ENCODE assay signal across 18 cellular contexts in genomic region chr9:4174781-4175180, GRCh38.
DNase-seq lines count a peak whose midpoint lies in the region; ATAC-seq, FAIRE-seq and TF ChIP-seq lines count a peak whose summit lies in the region.
"Had no signal": no experiment of that assay in that cellular context is flagged by ENCODE, and none has a peak within 500 bp of the region (broad histone marks: within the 10 kb centered on the region; RNA-seq: fewer than 3 reads in every experiment).

No MANE protein-coding gene starts in this region.

- no peaks in the 10 kb centered on the region for H3K79me2 ChIP-seq in H1 (ENCODE audit: control insufficient read depth in 1 of 2, insufficient read depth in 2 of 2, low read length in 2 of 2)
- no peaks in the 10 kb centered on the region for H3K79me2 ChIP-seq in MM.1S (ENCODE audit: low read length)
- H3K79me2 ChIP-seq: parathyroid adenoma had no signal

- H2BK15ac ChIP-seq in IMR-90 (ENCODE audit: low read depth, low read length) = no peak overlapping the region
- H2BK15ac ChIP-seq in H1 (ENCODE audit: low read length) = no peak overlapping the region

- no peak overlapping the region for H3K27ac ChIP-seq in IMR-90 (ENCODE audit: insufficient read depth, low read length)
- no peak overlapping the region for H3K27ac ChIP-seq in H1 (ENCODE audit: low read depth, low read length)
- no peak overlapping the region for H3K27ac ChIP-seq in right lobe of liver
- H3K27ac ChIP-seq in spleen = peak overlapping the region in 5 of 8 donors; percentile 33 to 53 (median 47)
- H3K27ac ChIP-seq in MM.1S (ENCODE audit: low read length) = no peak overlapping the region
- H3K27ac ChIP-seq: parathyroid adenoma, suprapubic skin had no signal

- H3K4me3 ChIP-seq in IMR-90 (ENCODE audit: insufficient read depth, low read depth, low read length) (no peak overlapping the region), H1 (ENCODE audit: extremely low read depth in 1 of 4, insufficient read depth in 2 of 4, low read depth in 3 of 4, low read length in 4 of 4) (no peak overlapping the region), right lobe of liver (no peak overlapping the region), spleen (no peak overlapping the region), MM.1S (ENCODE audit: low read length) (no peak overlapping the region)
- H3K4me3 ChIP-seq: K562, suprapubic skin had no signal

- POLR2A ChIA-PET in IMR-90 (lab: Charles Lee; ENCODE audit: unreplicated experiment) (no interaction called here), H1 (lab: Charles Lee; ENCODE audit: partially characterized antibody) (no interaction called here)

- ATAC-seq in IMR-90 (ENCODE audit: low read depth) (no peak), right lobe of liver (peak; percentile 49 to 80 (median 67))
- ATAC-seq: K562; naive thymus-derived CD4-positive, alpha-beta T cell; T-cell had no signal

- H3K27me3 ChIP-seq in IMR-90 (ENCODE audit: control insufficient read depth, insufficient read depth, low read length) (no peaks in the 10 kb centered on the region), H1 (replicated peaks in 1 of 4; ENCODE audit: control insufficient read depth in 3 of 4, extremely low read depth in 1 of 4, insufficient read depth in 3 of 4, low read length in 3 of 4) (no peaks in the 10 kb centered on the region), right lobe of liver (no peaks in the 10 kb centered on the region), spleen (replicated peaks in 1 of 7) (no peaks in the 10 kb centered on the region), MM.1S (replicated peaks; ENCODE audit: insufficient read depth, low read length) (no peaks in the 10 kb centered on the region)
- H3K27me3 ChIP-seq: suprapubic skin had no signal

- no peak overlapping the region for H2AK9ac ChIP-seq in IMR-90 (replicated peaks; ENCODE audit: low read depth, low read length, poor library complexity)

- H3K23me2 ChIP-seq in H1 (ENCODE audit: low read depth, low read length) = no peaks in the 10 kb centered on the region

- TF ChIP-seq RAD21 in IMR-90 (IDR thresholded peaks at IDR 0.05; ENCODE audit: low read length) (no peak), H1 (IDR thresholded peaks at IDR 0.05 in 1 of 2, conservative IDR thresholded peaks at IDR 0.05 in 1 of 2; ENCODE audit: low read depth in 2 of 2, low read length in 2 of 2) (no peak)

- H3K4ac ChIP-seq in IMR-90 (ENCODE audit: low read depth, low read length) (0 out of 2 replicates have a peak overlapping the region, but pooled peaks have one; percentile 20), H1 (replicated peaks; ENCODE audit: insufficient read length, low read depth, low read length) (no peak overlapping the region)

- no peak overlapping the region for H2BK120ac ChIP-seq in IMR-90 (ENCODE audit: low read depth, low read length)
- H2BK120ac ChIP-seq in H1 (replicated peaks; ENCODE audit: low read depth, low read length) = no peak overlapping the region

- no peak overlapping the region for H2BK20ac ChIP-seq in IMR-90 (ENCODE audit: low read depth, low read length)
- H2BK20ac ChIP-seq in H1 (ENCODE audit: low read length) = no peak overlapping the region

- no peaks in the 10 kb centered on the region for H4K20me1 ChIP-seq in IMR-90 (ENCODE audit: insufficient read depth, low read length)
- H4K20me1 ChIP-seq in H1 (replicated peaks in 1 of 2; ENCODE audit: control insufficient read depth in 1 of 2, insufficient read depth in 2 of 2, low read length in 2 of 2) = no peaks in the 10 kb centered on the region
- H4K20me1 ChIP-seq in MM.1S (ENCODE audit: insufficient read depth, low read length) = no peaks in the 10 kb centered on the region

- WGBS in IMR-90 (ENCODE audit: extremely low coverage in 2 of 2, insufficient read length in 1 of 2), 2 experiments = no CpG with 5 or more reads among the region's 5 CpGs
- WGBS in H1 (ENCODE audit: extremely low coverage in 1 of 2, insufficient coverage in 1 of 2, insufficient read length in 1 of 2, insufficient replicate concordance in 2 of 2, low coverage in 1 of 2, low lambda C conversion rate in 2 of 2, missing lambda C conversion rate in 1 of 2), 2 experiments = 92% methylated on average over 5 of the region's 5 CpGs; no CpG with 5 or more reads in 1 of the 2 experiments
- 62% methylated on average over 5 of the region's 5 CpGs for WGBS in right lobe of liver (ENCODE audit: insufficient coverage, low coverage, low lambda C conversion rate, missing lambda C conversion rate)
- WGBS in spleen, 5 donors = 73 to 81% (median 75%) methylated on average over 5 of the region's 5 CpGs

- H3K79me1 ChIP-seq in IMR-90 (ENCODE audit: low read depth in 1 of 2, low read length in 2 of 2) (peaks cover 12 to 29% of the 10 kb centered on the region in 2 experiments; a peak in 2 of 4 replicates), H1 (ENCODE audit: low read depth, low read length) (no peaks in the 10 kb centered on the region)

- in situ Hi-C loops in IMR-90 (cut with MboI; ENCODE audit: low sequenced_read_pairs) = no loop called here

- H3K23ac ChIP-seq in IMR-90 (ENCODE audit: low read depth, low read length) (no peak overlapping the region), H1 (ENCODE audit: insufficient read length) (no peak overlapping the region)

- TF ChIP-seq POLR2A in IMR-90 (IDR thresholded peaks at IDR 0.05; ENCODE audit: low read depth, low read length) (no peak), H1 (IDR thresholded peaks at IDR 0.05; ENCODE audit: control extremely low read depth in 1 of 2, low read depth in 2 of 2, low read length in 2 of 2) (no peak), right lobe of liver (IDR thresholded peaks at IDR 0.05) (no peak), spleen (IDR thresholded peaks at IDR 0.05) (no peak)

- H3K36me3 ChIP-seq in IMR-90 (ENCODE audit: control insufficient read depth, insufficient read depth, low read length) (peaks cover 1% of the 10 kb centered on the region; the same call in 1 of the 2 replicates), H1 (ENCODE audit: control insufficient read depth in 2 of 4, insufficient read depth in 4 of 4, low read length in 3 of 4) (no peaks in the 10 kb centered on the region), right lobe of liver (no peaks in the 10 kb centered on the region), spleen (no peaks in the 10 kb centered on the region), MM.1S (replicated peaks; ENCODE audit: insufficient read depth, low read length) (no peaks in the 10 kb centered on the region)
- H3K36me3 ChIP-seq: suprapubic skin had no signal

- H3K4me2 ChIP-seq in IMR-90 (ENCODE audit: low read depth, low read length) (no peak overlapping the region), H1 (ENCODE audit: insufficient read depth in 1 of 2, low read depth in 2 of 2, low read length in 2 of 2) (no peak overlapping the region), MM.1S (ENCODE audit: low read depth, low read length) (no peak overlapping the region)

- no peak overlapping the region for H4K91ac ChIP-seq in IMR-90 (ENCODE audit: insufficient read depth, low read depth, low read length)
- H4K91ac ChIP-seq in H1 (replicated peaks; ENCODE audit: insufficient read length, low read length) = no peak overlapping the region

- H2BK12ac ChIP-seq in H1 (ENCODE audit: low read depth, low read length) = no peak overlapping the region

- H3K4me1 ChIP-seq in IMR-90 (ENCODE audit: control insufficient read depth, insufficient read depth, low read length) (peaks cover 4% of the 10 kb centered on the region), H1 (replicated peaks in 1 of 4; ENCODE audit: control insufficient read depth in 3 of 4, insufficient read depth in 4 of 4, low read length in 3 of 4) (no peaks in the 10 kb centered on the region), right lobe of liver (no peaks in the 10 kb centered on the region), spleen (no peaks in the 10 kb centered on the region), MM.1S (ENCODE audit: low read length) (no peaks in the 10 kb centered on the region)
- H3K4me1 ChIP-seq: parathyroid adenoma had no signal

- H3F3A ChIP-seq in MM.1S (ENCODE audit: insufficient read depth, low read length) = no peaks in the 10 kb centered on the region

- H3K9ac ChIP-seq in IMR-90 (ENCODE audit: low read depth, low read length) (no peak overlapping the region), H1 (replicated peaks in 1 of 4; ENCODE audit: extremely low read depth in 1 of 4, low read depth in 3 of 4, low read length in 3 of 4) (no peak overlapping the region), MM.1S (ENCODE audit: low read length) (no peak overlapping the region)
- H3K9ac ChIP-seq: parathyroid adenoma had no signal

- BruUV-seq in IMR-90 (replicated peaks; lab: Mats Ljungman, UMichigan) = no TSS peak

- intact Hi-C loops in IMR-90 (cut with micrococcal nuclease) = no loop called here
- intact Hi-C loops in right lobe of liver (cut with DNase I) = no loop called here
- intact Hi-C loops in spleen (cut with DNase I; ENCODE audit: low total_unique reads) = no loop called here

- no peak for FAIRE-seq in H1 (lab: Jason Lieb, UNC)
- no peak for FAIRE-seq in urothelium cell line (lab: Jason Lieb, UNC)
- FAIRE-seq: K562 had no signal

- CTCF ChIA-PET in IMR-90 (lab: Yijun Ruan, JAX) (no interaction called here), H1 (lab: Charles Lee; ENCODE audit: partially characterized antibody) (no interaction called here)

- TF ChIP-seq CTCF in IMR-90 (conservative IDR thresholded peaks at IDR 0.05; ENCODE audit: low read depth, low read length) (no peak), H1 (IDR thresholded peaks at IDR 0.05; ENCODE audit: control extremely low read depth in 1 of 3, insufficient read depth in 1 of 3, low read depth in 1 of 3, low read length in 3 of 3) (no peak), right lobe of liver (IDR thresholded peaks at IDR 0.05) (no peak), spleen (IDR thresholded peaks at IDR 0.05 in 8 of 11, conservative IDR thresholded peaks at IDR 0.05 in 3 of 11) (no peak), MM.1S (IDR thresholded peaks at IDR 0.05; ENCODE audit: low read length) (no peak)

- H2AFZ ChIP-seq in IMR-90 (replicated peaks; ENCODE audit: low read length, poor library complexity) (no peak overlapping the region), H1 (ENCODE audit: low read length) (peak overlapping the region; percentile 53; the same call in 1 of the 2 replicates), MM.1S (ENCODE audit: low read length) (no peak overlapping the region)
- H2AFZ ChIP-seq: parathyroid adenoma had no signal

- H3K18ac ChIP-seq in IMR-90 (ENCODE audit: low read depth, low read length) (no peak overlapping the region), H1 (ENCODE audit: extremely low read depth, low read length) (no peak overlapping the region)

- dilution Hi-C loops in IMR-90 (cut with HindIII; ENCODE audit: low sequenced_read_pairs, unreplicated experiment) = no loop called here

- no peak overlapping the region for H3K56ac ChIP-seq in IMR-90 (ENCODE audit: extremely low read depth, insufficient read depth, low read length)
- H3K56ac ChIP-seq in H1 (replicated peaks; ENCODE audit: insufficient read length, low read depth, low read length) = no peak overlapping the region

- H3K9me2 ChIP-seq in MM.1S (replicated peaks; ENCODE audit: insufficient read depth, low read length) = no peaks in the 10 kb centered on the region

- no peak overlapping the region; the same call in 1 of the 2 replicates for H3K14ac ChIP-seq in IMR-90 (replicated peaks; ENCODE audit: low read depth, low read length)
- H3K14ac ChIP-seq in H1 (ENCODE audit: insufficient read length) = no peak overlapping the region

- H3K9me3 ChIP-seq in IMR-90 (ENCODE audit: control insufficient read depth, insufficient read depth, low read length) = no peaks in the 10 kb centered on the region
- no peaks in the 10 kb centered on the region; a peak in 1 of 4 replicates for H3K9me3 ChIP-seq in H1 (ENCODE audit: insufficient read depth in 2 of 2, low read depth in 1 of 2, low read length in 1 of 2)
- H3K9me3 ChIP-seq in right lobe of liver = no peaks in the 10 kb centered on the region
- H3K9me3 ChIP-seq in spleen = no peaks in the 10 kb centered on the region
- H3K9me3 ChIP-seq in MM.1S (replicated peaks; ENCODE audit: insufficient read depth, low read length) = no peaks in the 10 kb centered on the region
- H3K9me3 ChIP-seq: suprapubic skin had no signal

- 0 out of 2 replicates have a peak, but pooled peaks cover 2% of the 10 kb centered on the region for H3K9me1 ChIP-seq in IMR-90 (ENCODE audit: insufficient read depth, low read length)

- H4K5ac ChIP-seq in IMR-90 (ENCODE audit: low read depth, low read length) = no peak overlapping the region; the same call in 1 of the 2 replicates
- H4K5ac ChIP-seq in H1 (ENCODE audit: insufficient read length, low read depth, low read length) = no peak overlapping the region

- DNase-seq in IMR-90 (no peak), H1 (ENCODE audit: low read depth in 1 of 2, low spot score in 2 of 2) (no peak), right lobe of liver (no peak), spleen (no peak), MM.1S (no peak), urothelium cell line (ENCODE audit: low spot score) (no peak), NCI-H2081 (lab: John Stamatoyannopoulos, UW) (no peak), NCI-H1436 treated with DMSO at 0.1 percent for 48 hours (lab: John Stamatoyannopoulos, UW) (no peak)
- DNase-seq: activated CD4-positive, alpha-beta T cell treated with anti-CD3 and anti-CD28 coated beads for 48 hours; activated effector memory CD4-positive, alpha-beta T cell treated with anti-CD3 and anti-CD28 coated beads, Interleukin-2, amount 50 U/mL, for 16 hours; central memory CD4-positive, alpha-beta T cell; naive thymus-derived CD4-positive, alpha-beta T cell; NCI-H1930; NCI-H510A; T-cell had no signal

- H4K8ac ChIP-seq in IMR-90 (ENCODE audit: low read depth in 2 of 2, low read length in 2 of 2) (no peak overlapping the region), H1 (ENCODE audit: extremely low read depth, insufficient read depth, low read length) (no peak overlapping the region)

- H2BK5ac ChIP-seq in IMR-90 (ENCODE audit: low read depth, low read length, poor library complexity, severe bottlenecking) = no peak overlapping the region
- H2BK5ac ChIP-seq in H1 (ENCODE audit: low read depth, low read length) = no peak overlapping the region

- TF ChIP-seq EP300 in H1 (IDR thresholded peaks at IDR 0.05; ENCODE audit: borderline replicate concordance in 1 of 2, low read depth in 2 of 2, low read length in 2 of 2) = no peak

- no peak overlapping the region for H2AK5ac ChIP-seq in IMR-90 (ENCODE audit: low read depth, low read length)
- no peak overlapping the region for H2AK5ac ChIP-seq in H1 (ENCODE audit: low read depth, low read length)

Comparison
In these comparisons a context has a peak if more than half of its experiments do, and no peak if none do; other contexts are left out.
1. H3K27ac ChIP-seq: peak in spleen (5 of 8); none in IMR-90 (single experiment), H1 (single experiment), right lobe of liver (0 of 3) and MM.1S (single experiment).